Comparison of ENCODE assay signal across 11 cellular contexts in genomic region chr9:130196643-130197042, GRCh38. TPM values are rescaled to one million over a fixed set of nuclear protein-coding genes. Genes with fewer than 3 reads are reported as not detected.
DNase-seq lines count a peak whose midpoint lies in the region; ATAC-seq and TF ChIP-seq lines count a peak whose summit lies in the region.
"Had no signal": no experiment of that assay in that cellular context is flagged by ENCODE, and none has a peak within 500 bp of the region (broad histone marks: within the 10 kb centered on the region; RNA-seq: fewer than 3 reads in every experiment).

No MANE protein-coding gene starts in this region.

- H3K4me3 ChIP-seq in dorsolateral prefrontal cortex: no peak overlapping the region
- H3K4me3 ChIP-seq in stomach smooth muscle (ENCODE audit: low read length in 2 of 2): peak overlapping the region in 1 of 2 donors; percentile 29

- intact Hi-C loops in dorsolateral prefrontal cortex (cut with DNase I): no loop called here

- peaks cover 95% of the 10 kb centered on the region for H3K4me1 ChIP-seq in stomach smooth muscle (ENCODE audit: control insufficient read depth, insufficient read depth, low read length)

- no peaks in the 10 kb centered on the region for H3K36me3 ChIP-seq in stomach smooth muscle (ENCODE audit: control insufficient read depth in 2 of 2, insufficient read depth in 2 of 2, low read length in 2 of 2)

- H3K27ac ChIP-seq in dorsolateral prefrontal cortex: peak overlapping the region in 48 of 59 donors; percentile 1 to 94 (median 58)
- peak overlapping the region; percentile 98 for H3K27ac ChIP-seq in stomach smooth muscle (ENCODE audit: low read length)
- H3K27ac ChIP-seq: KMS-11 had no signal

- no peaks in the 10 kb centered on the region for H3K9me3 ChIP-seq in stomach smooth muscle (ENCODE audit: control insufficient read depth in 2 of 2, low read length in 2 of 2)

- ATAC-seq in GM18870 (IDR thresholded peaks at IDR 0.05; ENCODE audit: unreplicated experiment): no peak
- ATAC-seq: activated CD4-positive, alpha-beta T cell treated with anti-CD3 and anti-CD28 coated beads for 36 hours had no signal

- H3K9ac ChIP-seq in stomach smooth muscle (ENCODE audit: low read length in 2 of 2): peak overlapping the region in 1 of 2 donors; percentile 21
- H3K9ac ChIP-seq: KMS-11 had no signal

- TF ChIP-seq CTCF in dorsolateral prefrontal cortex (IDR thresholded peaks at IDR 0.05 in 54 of 56, conservative IDR thresholded peaks at IDR 0.05 in 2 of 56; ENCODE audit: low read depth in 1 of 56, partially characterized antibody in 56 of 56): no peak

- H3K27me3 ChIP-seq in dorsolateral prefrontal cortex (no peaks in the 10 kb centered on the region), stomach smooth muscle (ENCODE audit: control insufficient read depth in 1 of 2, insufficient read depth in 2 of 2, low read length in 2 of 2) (no peaks in the 10 kb centered on the region)

- DNase-seq in NCI-H1436 (lab: John Stamatoyannopoulos, UW) (peak; percentile 60), NCI-H1436 treated with DMSO at 0.1 percent for 48 hours (lab: John Stamatoyannopoulos, UW) (no peak), NCI-H2227 (lab: John Stamatoyannopoulos, UW; ENCODE audit: unreplicated experiment) (peak; percentile 42), dorsolateral prefrontal cortex (peak in 1 of 10 donors; percentile 55), putamen (ENCODE audit: low spot score) (no peak), RKO (ENCODE audit: low spot score) (no peak)
- DNase-seq: 8988T; activated CD4-positive, alpha-beta T cell treated with anti-CD3 and anti-CD28 coated beads for 36 hours had no signal

RNA-seq across cellular contexts. Expression of gene NCS1, which starts 24.4 kb away (rescaled TPM):
- total RNA-seq in dorsolateral prefrontal cortex: 100 to 1,000 TPM; 134 to 718 (median 501) TPM

Comparison
In these comparisons a context has a peak if more than half of its experiments do, and no peak if none do; other contexts are left out.
1. DNase-seq: peak in NCI-H1436 (single experiment) and NCI-H2227 (single experiment); none in NCI-H1436 treated with DMSO at 0.1 percent for 48 hours (single experiment), putamen (single experiment) and RKO (single experiment).